Comparison of ENCODE assay signal across 21 cellular contexts in the genomic region with DNA sequence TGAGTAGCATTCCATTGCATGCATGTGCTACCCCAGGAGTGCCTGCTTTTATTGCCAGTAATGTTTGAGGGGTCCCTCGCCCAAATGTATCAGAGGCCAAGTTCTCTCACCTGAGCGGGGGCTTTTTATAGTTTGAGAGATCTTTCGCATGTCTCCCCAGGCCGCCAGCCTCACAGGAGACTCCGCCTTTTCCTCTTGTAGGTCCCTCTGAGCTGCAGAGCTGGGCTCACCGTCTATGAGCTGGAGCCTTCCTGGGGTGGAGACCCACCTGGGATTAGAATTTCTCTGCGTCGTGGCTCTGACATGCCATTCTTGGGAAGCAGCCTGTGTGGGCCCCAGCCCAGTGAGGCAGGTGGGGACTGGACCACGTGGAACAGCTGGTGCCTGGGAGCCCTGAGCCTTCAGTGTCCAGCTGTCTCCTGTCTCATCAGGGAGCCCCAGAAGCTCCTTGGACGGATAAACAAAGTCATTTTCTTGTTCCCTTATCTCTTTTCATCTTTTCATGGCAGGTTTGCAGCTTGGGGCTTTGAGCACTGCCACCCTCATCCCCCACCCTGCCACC.
"Had no signal": no experiment of that assay in that cellular context is flagged by ENCODE, and none has a peak within 500 bp of the region (broad histone marks: within the 10 kb centered on the region; RNA-seq: fewer than 3 reads in every experiment).

No MANE protein-coding gene starts in this region.

- H3K9me3 Mint-ChIP-seq: activated CD4-positive, alpha-beta memory T cell treated with anti-CD3 and anti-CD28 coated beads for 36 hours; activated naive CD4-positive, alpha-beta T cell treated with anti-CD3 and anti-CD28 coated beads for 36 hours had no signal

- H3K27ac Mint-ChIP-seq: activated CD4-positive, alpha-beta memory T cell treated with anti-CD3 and anti-CD28 coated beads for 36 hours; activated naive CD4-positive, alpha-beta T cell treated with anti-CD3 and anti-CD28 coated beads for 36 hours; activated T-helper 2 cell treated with anti-CD3 and anti-CD28 coated beads, Interferon-gamma antibody, Interleukin-2, Interleukin-4, amounts not matched to agents 10 μg/mL and 5 μg/mL and 100 μg/mL, durations not matched to agents 14 hours and 24 hours and 36 hours had no signal

- H3K4me1 ChIP-seq: adrenal gland, breast epithelium, lower lobe of right lung had no signal

- DNase-seq: activated CD4-positive, alpha-beta memory T cell treated with anti-CD3 and anti-CD28 coated beads for 36 hours; activated naive CD4-positive, alpha-beta T cell treated with anti-CD3 and anti-CD28 coated beads for 36 hours; activated T-cell treated with anti-CD3 and anti-CD28 coated beads, Interleukin-2, amount 50 U/mL, for 1 hour; adrenal gland; cerebellar nuclear complex; cortex of kidney; erythroblast; foreskin melanocyte; glutamatergic neuron; hypothalamus; islet precursor cell; left colon; lower lobe of right lung; occipital lobe; posterior cingulate gyrus; stimulated activated CD4-positive, alpha-beta T cell treated with anti-CD3 and anti-CD28 coated beads, Interleukin-12 subunit alpha, Interleukin-12 subunit beta, amount 100 ng/mL, for 4 hours; stimulated activated CD4-positive, alpha-beta T cell treated with anti-CD3 and anti-CD28 coated beads, Interleukin-1b, Interleukin-23, amount 100 ng/mL, for 48 hours; stimulated activated CD8-positive, alpha-beta memory T cell treated with anti-CD3 and anti-CD28 coated beads, Interleukin-4, amount 100 ng/mL, for 48 hours; stimulated activated naive CD4-positive, alpha-beta T cell had no signal

- H3K27me3 Mint-ChIP-seq: activated CD4-positive, alpha-beta memory T cell treated with anti-CD3 and anti-CD28 coated beads for 36 hours had no signal

- H3K27ac ChIP-seq: adrenal gland, breast epithelium, lower lobe of right lung had no signal

- H3K36me3 Mint-ChIP-seq: activated CD4-positive, alpha-beta memory T cell treated with anti-CD3 and anti-CD28 coated beads for 36 hours had no signal

- H3K36me3 ChIP-seq: adrenal gland, breast epithelium, lower lobe of right lung had no signal

- H3K27me3 ChIP-seq: breast epithelium had no signal

- H3K4me3 Mint-ChIP-seq: activated CD4-positive, alpha-beta memory T cell treated with anti-CD3 and anti-CD28 coated beads for 36 hours; activated naive CD4-positive, alpha-beta T cell treated with anti-CD3 and anti-CD28 coated beads for 36 hours had no signal

- H3K9me3 ChIP-seq: adrenal gland, breast epithelium, lower lobe of right lung had no signal

- H3K4me3 ChIP-seq: adrenal gland, breast epithelium, lower lobe of right lung had no signal

- ATAC-seq: left colon, lower lobe of right lung had no signal
